ENCODE assay signal across 8 cellular contexts in genomic region chr1:150579110-150579954, GRCh38. TPM values are rescaled to one million over a fixed set of nuclear protein-coding genes. Genes with fewer than 3 reads are reported as not detected.
DNase-seq lines count a peak whose midpoint lies in the region; ATAC-seq lines count a peak whose summit lies in the region.

Gene MCL1, minus strand, starts transcription at chr1:150579610. Its CDS starts 80 bp downstream, at chr1:150579530.

- peak within 1 kb of the TSS; percentile 98 for H3K27ac Mint-ChIP-seq in memory B cell

- peaks cover 25% of the 10 kb centered on the region for H3K4me1 Mint-ChIP-seq in memory B cell

- H3K9me3 Mint-ChIP-seq in memory B cell, result no peaks in the 10 kb centered on the region

- H3K4me1 ChIP-seq in effector memory CD4-positive, alpha-beta T cell (ENCODE audit: control insufficient read depth, insufficient read depth, low read length, poor library complexity, severe bottlenecking), result peaks cover 15% of the 10 kb centered on the region

- peaks cover 43% of the 10 kb centered on the region for H3K36me3 ChIP-seq in effector memory CD4-positive, alpha-beta T cell (ENCODE audit: control insufficient read depth, insufficient read depth, low read length)

- H3K27ac ChIP-seq in effector memory CD4-positive, alpha-beta T cell (ENCODE audit: insufficient read depth, low read length, poor library complexity, severe bottlenecking), result peak within 1 kb of the TSS; percentile 98

- no peaks in the 10 kb centered on the region for H3K27me3 Mint-ChIP-seq in memory B cell

- peak within 1 kb of the TSS; percentile 94 for H3K4me3 Mint-ChIP-seq in memory B cell

- peak; percentile 90 for DNase-seq in CMK (ENCODE audit: low read depth)
- DNase-seq in HT-29 (ENCODE audit: low spot score), result peak; percentile 94
- peak; percentile 97 for DNase-seq in NOMO-1 treated with DMSO at 0.1 percent for 48 hours (lab: John Stamatoyannopoulos, UW; ENCODE audit: unreplicated experiment)
- DNase-seq in activated CD8-positive, alpha-beta memory T cell treated with anti-CD3 and anti-CD28 coated beads for 4 hours (ENCODE audit: low read depth in 2 of 2), result peak; percentile 75 to 83
- peak; percentile 84 to 85 (median 85) for DNase-seq in effector memory CD4-positive, alpha-beta T cell
- DNase-seq in memory B cell (ENCODE audit: low spot score in 2 of 2), result peak; percentile 82 to 89
- peak; percentile 83 for DNase-seq in stimulated activated CD8-positive, alpha-beta memory T cell treated with anti-CD3 and anti-CD28 coated beads, Interleukin-12 subunit alpha, Interleukin-12 subunit beta, amount 100 ng/mL, for 1 hour (ENCODE audit: low read depth)

- ATAC-seq in GM19468 (IDR thresholded peaks at IDR 0.05; ENCODE audit: extremely low read depth, unreplicated experiment) (peak; percentile 53), memory B cell (ENCODE audit: low read depth) (peak; percentile 86)

- H3K4me3 ChIP-seq in effector memory CD4-positive, alpha-beta T cell (ENCODE audit: insufficient read depth, low read depth, low read length, poor library complexity, severe bottlenecking), result peak within 1 kb of the TSS; percentile 95

- H3K27me3 ChIP-seq in effector memory CD4-positive, alpha-beta T cell (replicated peaks; ENCODE audit: control insufficient read depth, insufficient read depth, low read length, poor library complexity, severe bottlenecking), result no peaks in the 10 kb centered on the region

- H3K9me3 ChIP-seq in effector memory CD4-positive, alpha-beta T cell (ENCODE audit: control insufficient read depth, low read length), result no peaks in the 10 kb centered on the region

- H3K36me3 Mint-ChIP-seq in memory B cell, result peaks cover 39% of the 10 kb centered on the region

RNA-seq across cellular contexts. Expression of gene MCL1, which starts in this region (rescaled TPM):
- total RNA-seq in HT-29 (2014; rRNA removed; shearing (Covaris generic)), result 329 and 338 TPM in 2 replicates

Comparison
In these comparisons a context has a peak if more than half of its experiments do, and no peak if none do; other contexts are left out.
1. Peak in every context shown above with its lines: DNase-seq, ATAC-seq, H3K4me3 ChIP-seq and H3K27ac ChIP-seq.